Comparison of ENCODE assay signal across 15 cellular contexts in genomic region chr12:114698566-114699163, GRCh38. TPM values are rescaled to one million over a fixed set of nuclear protein-coding genes. Genes with fewer than 3 reads are reported as not detected.
DNase-seq lines count a peak whose midpoint lies in the region; ATAC-seq and TF ChIP-seq lines count a peak whose summit lies in the region.
"Had no signal": no experiment of that assay in that cellular context is flagged by ENCODE, and none has a peak within 500 bp of the region (broad histone marks: within the 10 kb centered on the region; RNA-seq: fewer than 3 reads in every experiment).

No MANE protein-coding gene starts in this region.

- peaks cover 96% of the 10 kb centered on the region for H3K27me3 Mint-ChIP-seq in neural progenitor cell (ENCODE audit: insufficient read depth, low read depth)
- peaks cover 85% of the 10 kb centered on the region for H3K27me3 Mint-ChIP-seq in activated CD4-positive, alpha-beta T cell treated with anti-CD3 and anti-CD28 coated beads for 36 hours

- DNase-seq in heart right ventricle (no peak), right atrium auricular region (ENCODE audit: low spot score) (no peak), fibroblast of villous mesenchyme (ENCODE audit: low read depth) (no peak), neural progenitor cell (ENCODE audit: low spot score) (no peak), NCI-H526 treated with DMSO at 0.1 percent for 48 hours (lab: John Stamatoyannopoulos, UW) (no peak), tibial artery (no peak)
- no peak for DNase-seq in activated naive CD4-positive, alpha-beta T cell treated with anti-CD3 and anti-CD28 coated beads, Interleukin-2, amount 50 U/mL, for 72 hours (ENCODE audit: low spot score in 2 of 2)
- no peak for DNase-seq in activated CD4-positive, alpha-beta T cell treated with anti-CD3 and anti-CD28 coated beads for 36 hours
- DNase-seq: activated CD4-positive, alpha-beta T cell treated with anti-CD3 and anti-CD28 coated beads for 1 hour; activated T-cell treated with anti-CD3 and anti-CD28 coated beads, Interleukin-2, amount 50 U/mL, for 4 hours; brain microvascular endothelial cell; NCI-H1105 treated with DMSO at 0.1 percent for 48 hours; Peyer's patch; T-helper 1 cell; testis had no signal

- no peak overlapping the region for H3K27ac Mint-ChIP-seq in neural progenitor cell
- peak overlapping the region in 1 of 2 donors; percentile 50 for H3K27ac Mint-ChIP-seq in activated naive CD4-positive, alpha-beta T cell treated with anti-CD3 and anti-CD28 coated beads, Interleukin-2, amount 50 U/mL, for 72 hours
- H3K27ac Mint-ChIP-seq in activated CD4-positive, alpha-beta T cell treated with anti-CD3 and anti-CD28 coated beads for 36 hours = no peak overlapping the region

- peaks cover 4% of the 10 kb centered on the region for H3K9me3 Mint-ChIP-seq in neural progenitor cell
- H3K9me3 Mint-ChIP-seq in activated naive CD4-positive, alpha-beta T cell treated with anti-CD3 and anti-CD28 coated beads, Interleukin-2, amount 50 U/mL, for 72 hours = no peaks in the 10 kb centered on the region
- no peaks in the 10 kb centered on the region for H3K9me3 Mint-ChIP-seq in activated CD4-positive, alpha-beta T cell treated with anti-CD3 and anti-CD28 coated beads for 36 hours (ENCODE audit: low read depth)
- H3K9me3 Mint-ChIP-seq: activated T-cell treated with anti-CD3 and anti-CD28 coated beads, Interleukin-2, amount 50 U/mL, for 4 hours had no signal

- H3K4me1 ChIP-seq in heart right ventricle (peaks cover 0 to 16% (median 10%) of the 10 kb centered on the region in 9 donors), right atrium auricular region (peaks cover 0 to 11% of the 10 kb centered on the region in 2 donors), neural progenitor cell (peaks cover 24% of the 10 kb centered on the region), tibial artery (peaks cover 0 to 19% (median 9%) of the 10 kb centered on the region in 4 donors)
- H3K4me1 ChIP-seq: testis had no signal

- H3F3A ChIP-seq in neural progenitor cell (ENCODE audit: low read depth) = peaks cover 26% of the 10 kb centered on the region

- TF ChIP-seq CTCF in heart right ventricle (IDR thresholded peaks at IDR 0.05) (no peak), right atrium auricular region (IDR thresholded peaks at IDR 0.05) (no peak), fibroblast of villous mesenchyme (IDR thresholded peaks at IDR 0.05; ENCODE audit: insufficient read depth, low read depth, low read length) (no peak), neural progenitor cell (IDR thresholded peaks at IDR 0.05) (no peak), tibial artery (IDR thresholded peaks at IDR 0.05) (no peak)

- peaks cover 10% of the 10 kb centered on the region for H3K4me1 Mint-ChIP-seq in neural progenitor cell
- H3K4me1 Mint-ChIP-seq in activated CD4-positive, alpha-beta T cell treated with anti-CD3 and anti-CD28 coated beads for 36 hours = no peaks in the 10 kb centered on the region

- H2AFZ ChIP-seq in neural progenitor cell (replicated peaks) = no peak overlapping the region

- WGBS in heart right ventricle, 2 donors = 16 to 18% methylated on average over 6 of the region's 6 CpGs

- H3K9me3 ChIP-seq in heart right ventricle (no peaks in the 10 kb centered on the region), right atrium auricular region (no peaks in the 10 kb centered on the region), neural progenitor cell (ENCODE audit: low read depth) (no peaks in the 10 kb centered on the region), tibial artery (no peaks in the 10 kb centered on the region)
- H3K9me3 ChIP-seq: Peyer's patch, testis had no signal

- H3K27ac ChIP-seq in heart right ventricle (no peak overlapping the region), right atrium auricular region (no peak overlapping the region), neural progenitor cell (no peak overlapping the region), tibial artery (no peak overlapping the region)
- H3K27ac ChIP-seq: brain microvascular endothelial cell, Peyer's patch, testis had no signal

- peak overlapping the region; percentile 69 for H3K4me2 ChIP-seq in neural progenitor cell

- peaks cover 88% of the 10 kb centered on the region for H4K20me1 ChIP-seq in neural progenitor cell (ENCODE audit: low read depth)

- CTCF ChIA-PET in activated CD4-positive, alpha-beta T cell treated with anti-CD3 and anti-CD28 coated beads for 36 hours (lab: Charles Lee) = no interaction called here

- H3K36me3 Mint-ChIP-seq in neural progenitor cell = no peaks in the 10 kb centered on the region
- peaks cover 0 to 17% of the 10 kb centered on the region in 2 donors for H3K36me3 Mint-ChIP-seq in activated naive CD4-positive, alpha-beta T cell treated with anti-CD3 and anti-CD28 coated beads, Interleukin-2, amount 50 U/mL, for 72 hours
- H3K36me3 Mint-ChIP-seq in activated CD4-positive, alpha-beta T cell treated with anti-CD3 and anti-CD28 coated beads for 36 hours (ENCODE audit: low read depth) = no peaks in the 10 kb centered on the region

- no peaks in the 10 kb centered on the region for H3K79me2 ChIP-seq in neural progenitor cell (ENCODE audit: low read depth)

- H3K27me3 ChIP-seq in heart right ventricle = peaks cover 51 to 97% (median 96%) of the 10 kb centered on the region in 7 donors
- H3K27me3 ChIP-seq in right atrium auricular region = peaks cover 48 to 57% of the 10 kb centered on the region in 2 donors
- H3K27me3 ChIP-seq in neural progenitor cell = peaks cover 100% of the 10 kb centered on the region
- peaks cover 0 to 91% of the 10 kb centered on the region in 2 donors for H3K27me3 ChIP-seq in tibial artery
- H3K27me3 ChIP-seq: testis had no signal

- intact Hi-C loops in heart right ventricle (cut with DNase I) (loop anchor here in 1 of 10 donors (10.0 kb wide), 1 partner anchor 316 kb away; no protein-coding TSS in a partner anchor), tibial artery (cut with DNase I; ENCODE audit: low total_unique reads) (no loop called here)
- intact Hi-C loops in activated CD4-positive, alpha-beta T cell treated with anti-CD3 and anti-CD28 coated beads for 36 hours (cut with DNase I, micrococcal nuclease) = loop anchor here (5.0 to 10.0 kb wide), 5 partner anchors 39 to 1231 kb away; partner anchors contain the start of gene TBX5 (in 2 of the 2)

- ATAC-seq in heart right ventricle = no peak
- no peak for ATAC-seq in activated naive CD4-positive, alpha-beta T cell treated with anti-CD3 and anti-CD28 coated beads, Interleukin-2, amount 50 U/mL, for 72 hours
- no peak for ATAC-seq in activated CD4-positive, alpha-beta T cell treated with anti-CD3 and anti-CD28 coated beads for 36 hours
- ATAC-seq: activated T-cell treated with anti-CD3 and anti-CD28 coated beads, Interleukin-2, amount 50 U/mL, for 4 hours had no signal

- H3K4me3 Mint-ChIP-seq in neural progenitor cell = peak overlapping the region; percentile 60
- no peak overlapping the region for H3K4me3 Mint-ChIP-seq in activated CD4-positive, alpha-beta T cell treated with anti-CD3 and anti-CD28 coated beads for 36 hours
- H3K4me3 Mint-ChIP-seq: activated T-cell treated with anti-CD3 and anti-CD28 coated beads, Interleukin-2, amount 50 U/mL, for 4 hours had no signal

- H3K4me3 ChIP-seq in heart right ventricle (peak overlapping the region in 7 of 10 donors; percentile 8 to 40 (median 35)), right atrium auricular region (peak overlapping the region in 1 of 2 donors; percentile 18), fibroblast of villous mesenchyme (ENCODE audit: low read depth, low read length) (peak overlapping the region; percentile 55), neural progenitor cell (peak overlapping the region; percentile 15), tibial artery (no peak overlapping the region)

- no peak overlapping the region for H3K9ac ChIP-seq in neural progenitor cell

- POLR2A ChIA-PET in activated CD4-positive, alpha-beta T cell treated with anti-CD3 and anti-CD28 coated beads for 36 hours (lab: Charles Lee) = no interaction called here

- H3K36me3 ChIP-seq in heart right ventricle (no peaks in the 10 kb centered on the region), right atrium auricular region (no peaks in the 10 kb centered on the region), neural progenitor cell (no peaks in the 10 kb centered on the region), tibial artery (no peaks in the 10 kb centered on the region)
- H3K36me3 ChIP-seq: brain microvascular endothelial cell, Peyer's patch had no signal

RNA-seq across cellular contexts. Expression of gene TBX3, which starts 14.7 kb away (rescaled TPM):
- total RNA-seq in heart right ventricle (10 to 100 TPM in 6 of 10 donors, 1 to 10 TPM in 4; 4.0 to 32.4 (median 11.4) TPM), right atrium auricular region (10 to 100 TPM in 1 of 2 donors, 1 to 10 TPM in 1; 6.1 to 16.1 TPM), fibroblast of villous mesenchyme (109 and 114 TPM in 2 replicates), neural progenitor cell (ENCODE audit: low replicate concordance) (not detected in 2 replicates)
- 10 to 100 TPM in 1 of 2 donors, 1 to 10 TPM in 1; 9.7 to 20.9 TPM for polyA plus RNA-seq in heart right ventricle
- not detected for total RNA-seq in activated naive CD4-positive, alpha-beta T cell treated with anti-CD3 and anti-CD28 coated beads, Interleukin-2, amount 50 U/mL, for 72 hours
- not detected for total RNA-seq in activated CD4-positive, alpha-beta T cell treated with anti-CD3 and anti-CD28 coated beads for 36 hours

Comparison
In these comparisons a context has a peak if more than half of its experiments do, and no peak if none do; other contexts are left out.
1. H3K4me3 ChIP-seq: peak in heart right ventricle (7 of 10), fibroblast of villous mesenchyme (single experiment) and neural progenitor cell (single experiment); none in tibial artery (0 of 2).